ENCODE assay signal across 1 cellular context in genomic region chrX:19343462-19344206, GRCh38.
TF ChIP-seq lines count a peak whose summit lies in the region.

Gene PDHA1 (plus strand): TSS chrX:19343927. CDS start chrX:19344038, 111 bp downstream.

TF ChIP-seq in HepG2, 621 proteins besides CTCF, POLR2A, EP300 and RAD21 (continued from another document and continues in another):
- TF ChIP-seq PHF20 (CRISPR knock-in tag; IDR thresholded peaks at IDR 0.05) (peak; percentile 72), TIGD3 (CRISPR knock-in tag; IDR thresholded peaks at IDR 0.05; ENCODE audit: borderline replicate concordance) (no peak), ZNF607 (CRISPR knock-in tag; IDR thresholded peaks at IDR 0.05; ENCODE audit: borderline replicate concordance) (no peak; the same call in 1 of the 2 replicates), NFIB (CRISPR knock-in tag; IDR thresholded peaks at IDR 0.05; ENCODE audit: borderline replicate concordance) (no peak), ZNF746 (CRISPR knock-in tag; IDR thresholded peaks at IDR 0.05) (no peak), RFX5 (IDR thresholded peaks at IDR 0.05; ENCODE audit: low read depth, low read length) (no peak), SOX6 (IDR thresholded peaks at IDR 0.05) (no peak), SOX6 (CRISPR knock-in tag; IDR thresholded peaks at IDR 0.05) (no peak), BRD4 (CRISPR knock-in tag; IDR thresholded peaks at IDR 0.05) (no peak), FOSL1 (CRISPR knock-in tag; IDR thresholded peaks at IDR 0.05; ENCODE audit: borderline replicate concordance) (no peak), HHEX (CRISPR knock-in tag; IDR thresholded peaks at IDR 0.05) (no peak), CC2D1A (CRISPR knock-in tag; IDR thresholded peaks at IDR 0.05) (no peak), NR2F1 (CRISPR knock-in tag; IDR thresholded peaks at IDR 0.05) (no peak), XRCC5 (optimal IDR thresholded peaks at IDR 0.05; ENCODE audit: low read length) (no peak), SIN3A (IDR thresholded peaks at IDR 0.05; ENCODE audit: borderline replicate concordance, low read depth, low read length) (peak; percentile 32; the same call in 1 of the 2 replicates), ZNF10 (CRISPR knock-in tag; IDR thresholded peaks at IDR 0.05; ENCODE audit: borderline replicate concordance, low read depth) (no peak), ZBTB38 (CRISPR knock-in tag; IDR thresholded peaks at IDR 0.05) (no peak), SRF (IDR thresholded peaks at IDR 0.05; ENCODE audit: low read depth, low read length) (no peak), ZNF549 (CRISPR knock-in tag; IDR thresholded peaks at IDR 0.05) (no peak), RARG (CRISPR knock-in tag; IDR thresholded peaks at IDR 0.05; ENCODE audit: low read depth) (no peak), SMARCC2 (IDR thresholded peaks at IDR 0.05) (no peak), PTBP1 (IDR thresholded peaks at IDR 0.05; ENCODE audit: low read depth, low read length, poor library complexity, severe bottlenecking) (no peak), GMEB2 (CRISPR knock-in tag; IDR thresholded peaks at IDR 0.05; ENCODE audit: low read depth) (peak; percentile 68), ZNF530 (CRISPR knock-in tag; IDR thresholded peaks at IDR 0.05; ENCODE audit: low read depth) (no peak), TAF1 (CRISPR knock-in tag; IDR thresholded peaks at IDR 0.05) (peak; percentile 77; the same call in 1 of the 2 replicates), FLYWCH1 (CRISPR knock-in tag; IDR thresholded peaks at IDR 0.05) (no peak), HMG20A (CRISPR knock-in tag; IDR thresholded peaks at IDR 0.05; ENCODE audit: borderline replicate concordance) (no peak), ZNF619 (CRISPR knock-in tag; IDR thresholded peaks at IDR 0.05) (no peak), EEA1 (CRISPR knock-in tag; IDR thresholded peaks at IDR 0.05; ENCODE audit: borderline replicate concordance) (no peak), ZNF142 (CRISPR knock-in tag; IDR thresholded peaks at IDR 0.05) (no peak), ZNF263 (CRISPR knock-in tag; IDR thresholded peaks at IDR 0.05) (no peak), ZEB1 (IDR thresholded peaks at IDR 0.05; ENCODE audit: insufficient replicate concordance, low read depth) (no peak), PHF8 (CRISPR knock-in tag; IDR thresholded peaks at IDR 0.05) (peak; percentile 88), RORA (CRISPR knock-in tag; IDR thresholded peaks at IDR 0.05) (no peak), KLF9 (CRISPR knock-in tag; IDR thresholded peaks at IDR 0.05; ENCODE audit: low read depth) (no peak), CENPBD1 (CRISPR knock-in tag; IDR thresholded peaks at IDR 0.05; ENCODE audit: borderline replicate concordance, low read depth) (no peak), MYNN (CRISPR knock-in tag; IDR thresholded peaks at IDR 0.05; ENCODE audit: low read depth) (no peak), GABPA (IDR thresholded peaks at IDR 0.05; ENCODE audit: low read depth, low read length) (no peak), GABPA (CRISPR knock-in tag; IDR thresholded peaks at IDR 0.05; ENCODE audit: low read depth) (0 out of 2 replicates have a peak, but pooled peaks have one; percentile 9), RFXAP (CRISPR knock-in tag; IDR thresholded peaks at IDR 0.05; ENCODE audit: borderline replicate concordance) (no peak)
- TF ChIP-seq, protein P1, sequence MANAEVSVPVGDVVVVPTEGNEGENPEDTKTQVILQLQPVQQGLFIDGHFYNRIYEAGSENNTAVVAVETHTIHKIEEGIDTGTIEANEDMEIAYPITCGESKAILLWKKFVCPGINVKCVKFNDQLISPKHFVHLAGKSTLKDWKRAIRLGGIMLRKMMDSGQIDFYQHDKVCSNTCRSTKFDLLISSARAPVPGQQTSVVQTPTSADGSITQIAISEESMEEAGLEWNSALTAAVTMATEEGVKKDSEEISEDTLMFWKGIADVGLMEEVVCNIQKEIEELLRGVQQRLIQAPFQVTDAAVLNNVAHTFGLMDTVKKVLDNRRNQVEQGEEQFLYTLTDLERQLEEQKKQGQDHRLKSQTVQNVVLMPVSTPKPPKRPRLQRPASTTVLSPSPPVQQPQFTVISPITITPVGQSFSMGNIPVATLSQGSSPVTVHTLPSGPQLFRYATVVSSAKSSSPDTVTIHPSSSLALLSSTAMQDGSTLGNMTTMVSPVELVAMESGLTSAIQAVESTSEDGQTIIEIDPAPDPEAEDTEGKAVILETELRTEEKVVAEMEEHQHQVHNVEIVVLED (CRISPR knock-in tag; IDR thresholded peaks at IDR 0.05; ENCODE audit: borderline replicate concordance) = peak; percentile 96
- TF ChIP-seq, protein P2, sequence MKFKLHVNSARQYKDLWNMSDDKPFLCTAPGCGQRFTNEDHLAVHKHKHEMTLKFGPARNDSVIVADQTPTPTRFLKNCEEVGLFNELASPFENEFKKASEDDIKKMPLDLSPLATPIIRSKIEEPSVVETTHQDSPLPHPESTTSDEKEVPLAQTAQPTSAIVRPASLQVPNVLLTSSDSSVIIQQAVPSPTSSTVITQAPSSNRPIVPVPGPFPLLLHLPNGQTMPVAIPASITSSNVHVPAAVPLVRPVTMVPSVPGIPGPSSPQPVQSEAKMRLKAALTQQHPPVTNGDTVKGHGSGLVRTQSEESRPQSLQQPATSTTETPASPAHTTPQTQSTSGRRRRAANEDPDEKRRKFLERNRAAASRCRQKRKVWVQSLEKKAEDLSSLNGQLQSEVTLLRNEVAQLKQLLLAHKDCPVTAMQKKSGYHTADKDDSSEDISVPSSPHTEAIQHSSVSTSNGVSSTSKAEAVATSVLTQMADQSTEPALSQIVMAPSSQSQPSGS (CRISPR knock-in tag; IDR thresholded peaks at IDR 0.05) = 0 out of 2 replicates have a peak, but pooled peaks have one; percentile 36
- TF ChIP-seq, protein P3, sequence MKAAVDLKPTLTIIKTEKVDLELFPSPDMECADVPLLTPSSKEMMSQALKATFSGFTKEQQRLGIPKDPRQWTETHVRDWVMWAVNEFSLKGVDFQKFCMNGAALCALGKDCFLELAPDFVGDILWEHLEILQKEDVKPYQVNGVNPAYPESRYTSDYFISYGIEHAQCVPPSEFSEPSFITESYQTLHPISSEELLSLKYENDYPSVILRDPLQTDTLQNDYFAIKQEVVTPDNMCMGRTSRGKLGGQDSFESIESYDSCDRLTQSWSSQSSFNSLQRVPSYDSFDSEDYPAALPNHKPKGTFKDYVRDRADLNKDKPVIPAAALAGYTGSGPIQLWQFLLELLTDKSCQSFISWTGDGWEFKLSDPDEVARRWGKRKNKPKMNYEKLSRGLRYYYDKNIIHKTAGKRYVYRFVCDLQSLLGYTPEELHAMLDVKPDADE (CRISPR knock-in tag; IDR thresholded peaks at IDR 0.05) = no peak
- TF ChIP-seq, protein P4, sequence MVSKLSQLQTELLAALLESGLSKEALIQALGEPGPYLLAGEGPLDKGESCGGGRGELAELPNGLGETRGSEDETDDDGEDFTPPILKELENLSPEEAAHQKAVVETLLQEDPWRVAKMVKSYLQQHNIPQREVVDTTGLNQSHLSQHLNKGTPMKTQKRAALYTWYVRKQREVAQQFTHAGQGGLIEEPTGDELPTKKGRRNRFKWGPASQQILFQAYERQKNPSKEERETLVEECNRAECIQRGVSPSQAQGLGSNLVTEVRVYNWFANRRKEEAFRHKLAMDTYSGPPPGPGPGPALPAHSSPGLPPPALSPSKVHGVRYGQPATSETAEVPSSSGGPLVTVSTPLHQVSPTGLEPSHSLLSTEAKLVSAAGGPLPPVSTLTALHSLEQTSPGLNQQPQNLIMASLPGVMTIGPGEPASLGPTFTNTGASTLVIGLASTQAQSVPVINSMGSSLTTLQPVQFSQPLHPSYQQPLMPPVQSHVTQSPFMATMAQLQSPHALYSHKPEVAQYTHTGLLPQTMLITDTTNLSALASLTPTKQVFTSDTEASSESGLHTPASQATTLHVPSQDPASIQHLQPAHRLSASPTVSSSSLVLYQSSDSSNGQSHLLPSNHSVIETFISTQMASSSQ (IDR thresholded peaks at IDR 0.05; ENCODE audit: low read depth) = no peak
- TF ChIP-seq, protein P4 (CRISPR knock-in tag; IDR thresholded peaks at IDR 0.05; ENCODE audit: borderline replicate concordance) = no peak
